ENCODE assay signal across 8 cellular contexts in genomic region chr11:70201876-70202861, GRCh38. TPM values are rescaled to one million over a fixed set of nuclear protein-coding genes. Genes with fewer than 3 reads are reported as not detected.
DNase-seq lines count a peak whose midpoint lies in the region; ATAC-seq and TF ChIP-seq lines count a peak whose summit lies in the region.

No MANE protein-coding gene starts in this region.

- no peak overlapping the region for H3K4ac ChIP-seq in H9 (ENCODE audit: low read depth, low read length)

- peaks cover 17% of the 10 kb centered on the region for H3K79me2 ChIP-seq in H9 (ENCODE audit: insufficient read depth, low read length)

- H3K36me3 Mint-ChIP-seq in H9 (ENCODE audit: insufficient read depth in 1 of 3, low read depth in 3 of 3): peaks cover 19 to 28% (median 23%) of the 10 kb centered on the region in 3 experiments

- H2BK12ac ChIP-seq in H9 (ENCODE audit: insufficient read length, low read depth, low read length): no peak overlapping the region

- H2BK120ac ChIP-seq in H9 (ENCODE audit: low read depth, low read length, poor library complexity, severe bottlenecking): no peak overlapping the region

- H3K23ac ChIP-seq in H9 (ENCODE audit: insufficient read length, low read depth, low read length): no peak overlapping the region

- peaks cover 32% of the 10 kb centered on the region in 2 experiments for H3K4me1 Mint-ChIP-seq in H9

- H3K56ac ChIP-seq in H9 (ENCODE audit: insufficient read length, low read depth, low read length): no peak overlapping the region

- H2BK5ac ChIP-seq in H9 (ENCODE audit: insufficient read length, low read length): no peak overlapping the region

- H3K9me3 Mint-ChIP-seq in H9: peaks cover 0 to 5% of the 10 kb centered on the region in 2 experiments; a peak in 3 of 5 replicates

- intact Hi-C loops in sciatic nerve (cut with DNase I): no loop called here

- H3K79me1 ChIP-seq in H9 (ENCODE audit: insufficient read depth, low read depth, low read length, poor library complexity, severe bottlenecking): peaks cover 9% of the 10 kb centered on the region

- H4K91ac ChIP-seq in H9 (ENCODE audit: insufficient read length, low read depth, low read length): no peak overlapping the region

- H3K9ac ChIP-seq in H9 (ENCODE audit: extremely low read depth, insufficient read length, low read length): no peak overlapping the region

- H2BK20ac ChIP-seq in H9 (ENCODE audit: low read depth, low read length, poor library complexity, severe bottlenecking): no peak overlapping the region

- H3K4me2 ChIP-seq in H9 (ENCODE audit: insufficient read depth, insufficient read length, low read length): peak overlapping the region; percentile 99

- no peaks in the 10 kb centered on the region for H3K9me3 ChIP-seq in H9 (ENCODE audit: control insufficient read depth, low read depth, low read length)

- H3K27me3 Mint-ChIP-seq in H9 (ENCODE audit: low read depth): peaks cover 2% of the 10 kb centered on the region; the same call in 1 of the 2 replicates

- no peak overlapping the region for H3T11ph ChIP-seq in H9 (ENCODE audit: low read length)

- H4K20me1 ChIP-seq in H9 (ENCODE audit: control insufficient read depth, insufficient read depth, insufficient read length): peaks cover 3% of the 10 kb centered on the region

- no peaks in the 10 kb centered on the region for H3K4me1 ChIP-seq in H9 (ENCODE audit: insufficient read depth, low read length)

- DNase-seq in H9: no peak
- DNase-seq in SKM-1 (lab: John Stamatoyannopoulos, UW; ENCODE audit: unreplicated experiment): peak; percentile 33
- peak; percentile 56 for DNase-seq in fibroblast of mammary gland (ENCODE audit: low read depth)
- peak; percentile 94 for DNase-seq in renal cortical epithelial cell (ENCODE audit: low read depth)
- no peak for DNase-seq in sciatic nerve (ENCODE audit: low spot score)
- no peak for DNase-seq in NCI-H345 (lab: John Stamatoyannopoulos, UW)
- DNase-seq in foreskin melanocyte: no peak

- H3K23me2 ChIP-seq in H9 (ENCODE audit: insufficient read length, low read depth, low read length, poor library complexity, severe bottlenecking): peaks cover 14% of the 10 kb centered on the region

- H3K4me3 Mint-ChIP-seq in H9: peak overlapping the region; percentile 85 to 87

- H2BK15ac ChIP-seq in H9 (ENCODE audit: low read depth, low read length): no peak overlapping the region

- H4K8ac ChIP-seq in H9 (replicated peaks; ENCODE audit: insufficient read length, low read depth, low read length): no peak overlapping the region

- no peaks in the 10 kb centered on the region for H3K27me3 ChIP-seq in H9 (ENCODE audit: insufficient read depth, low read length)

- H3K4me3 ChIP-seq in fibroblast of mammary gland (ENCODE audit: control insufficient read depth, low read depth, low read length): peak overlapping the region; percentile 91

- WGBS in H9 (ENCODE audit: extremely low coverage, insufficient read length, low lambda C conversion rate): no CpG with 5 or more reads among the region's 29 CpGs

- H4K5ac ChIP-seq in H9 (ENCODE audit: insufficient read length, low read depth, low read length): no peak overlapping the region

- no peak for ATAC-seq in HG03565 (IDR thresholded peaks at IDR 0.05; ENCODE audit: unreplicated experiment)
- no peak for ATAC-seq in sciatic nerve

- no peak overlapping the region for H3K18ac ChIP-seq in H9 (ENCODE audit: insufficient read length, low read depth, low read length)

- H3K27ac Mint-ChIP-seq in H9: no peak overlapping the region; a peak in 1 of 7 replicates

- TF ChIP-seq CTCF in H9 (conservative IDR thresholded peaks at IDR 0.05) (no peak), fibroblast of mammary gland (conservative IDR thresholded peaks at IDR 0.05; ENCODE audit: control insufficient read depth, insufficient read depth, low read depth, low read length) (no peak)

- no peak overlapping the region for H2AFZ ChIP-seq in H9 (ENCODE audit: low read length)

- no peak overlapping the region for H3K27ac ChIP-seq in H9 (ENCODE audit: insufficient read length, low read depth, low read length)

- H3K14ac ChIP-seq in H9 (ENCODE audit: insufficient read depth, low read length): no peak overlapping the region

- no peak overlapping the region for H2AK5ac ChIP-seq in H9 (ENCODE audit: insufficient read length, low read length)

RNA-seq across cellular contexts. Expression of gene FADD, which starts 0.9 kb away (rescaled TPM):
- total RNA-seq in H9 (2021) (51.1 and 52.2 TPM in 2 replicates), renal cortical epithelial cell (57.4 and 79.0 TPM in 2 replicates), sciatic nerve (18.8 TPM)

Comparison
In these comparisons a context has a peak if more than half of its experiments do, and no peak if none do; other contexts are left out.
1. DNase-seq: peak in SKM-1 (single experiment), fibroblast of mammary gland (single experiment) and renal cortical epithelial cell (single experiment); none in H9 (single experiment), sciatic nerve (single experiment), NCI-H345 (single experiment) and foreskin melanocyte (single experiment).